Comparison of ENCODE assay signal across 15 cellular contexts in genomic region chr20:52340036-52340634, GRCh38.
DNase-seq lines count a peak whose midpoint lies in the region; ATAC-seq and TF ChIP-seq lines count a peak whose summit lies in the region.
"Had no signal": no experiment of that assay in that cellular context is flagged by ENCODE, and none has a peak within 500 bp of the region (broad histone marks: within the 10 kb centered on the region; RNA-seq: fewer than 3 reads in every experiment).

No MANE protein-coding gene starts in this region.

- H2AFZ ChIP-seq in OCI-LY7 (ENCODE audit: low read length) = peak overlapping the region; percentile 14; the same call in 1 of the 2 replicates
- no peak overlapping the region for H2AFZ ChIP-seq in osteoblast (ENCODE audit: low read length)

- H3K79me2 ChIP-seq in OCI-LY7 (ENCODE audit: insufficient read depth, low read depth, low read length) (no peaks in the 10 kb centered on the region), osteoblast (ENCODE audit: insufficient read depth, low read length) (no peaks in the 10 kb centered on the region)

- DNase-seq in BE2C (peak; percentile 41), HS-27A (ENCODE audit: low read depth) (peak; percentile 55), OCI-LY7 (ENCODE audit: low spot score) (no peak), osteoblast (ENCODE audit: insufficient read length, low spot score, missing footprints) (no peak), GM10248 (ENCODE audit: extremely low spot score) (no peak), NCI-H226 (no peak)
- DNase-seq in activated naive CD4-positive, alpha-beta T cell treated with anti-CD3 and anti-CD28 coated beads, Interleukin-2, amount 50 U/mL, for 72 hours (ENCODE audit: low spot score in 2 of 2) = no peak
- DNase-seq: activated CD4-positive, alpha-beta memory T cell treated with anti-CD3 and anti-CD28 coated beads, Interleukin-2, amount 10 ng/mL, durations not matched to agents 7 days and 5 days; activated naive CD8-positive, alpha-beta T cell treated with anti-CD3 and anti-CD28 coated beads, Interleukin-2, amount 10 ng/mL, durations not matched to agents 7 days and 5 days; heart left ventricle; NCI-H345; psoas muscle had no signal

- peaks cover 0 to 10% of the 10 kb centered on the region in 2 donors for H3K9me3 Mint-ChIP-seq in activated naive CD4-positive, alpha-beta T cell treated with anti-CD3 and anti-CD28 coated beads, Interleukin-2, amount 50 U/mL, for 72 hours
- H3K9me3 Mint-ChIP-seq: activated CD4-positive, alpha-beta memory T cell treated with anti-CD3 and anti-CD28 coated beads, Interleukin-2, amount 10 ng/mL, durations not matched to agents 7 days and 5 days; dendritic cell treated with granulocyte-macrophage colony-stimulating factor and Interleukin-4, amounts not matched to agents 40 ng/mL and 50 ng/mL, for 4 days had no signal

- no peak overlapping the region for H3K27ac Mint-ChIP-seq in activated naive CD4-positive, alpha-beta T cell treated with anti-CD3 and anti-CD28 coated beads, Interleukin-2, amount 50 U/mL, for 72 hours
- H3K27ac Mint-ChIP-seq: activated CD4-positive, alpha-beta memory T cell treated with anti-CD3 and anti-CD28 coated beads, Interleukin-2, amount 10 ng/mL, durations not matched to agents 7 days and 5 days; activated naive CD8-positive, alpha-beta T cell treated with anti-CD3 and anti-CD28 coated beads, Interleukin-2, amount 10 ng/mL, durations not matched to agents 7 days and 5 days; dendritic cell treated with granulocyte-macrophage colony-stimulating factor and Interleukin-4, amounts not matched to agents 40 ng/mL and 50 ng/mL, for 4 days; memory B cell had no signal

- CTCF ChIA-PET in OCI-LY7 (lab: Charles Lee; ENCODE audit: unreplicated experiment) (no interaction called here), GM10248 (lab: Yijun Ruan, JAX) (no interaction called here)

- H3K4me3 ChIP-seq in BE2C (ENCODE audit: low read depth, low read length) (peak overlapping the region; percentile 9), OCI-LY7 (ENCODE audit: low read depth, low read length, poor library complexity, severe bottlenecking) (peak overlapping the region; percentile 23), osteoblast (ENCODE audit: insufficient read depth, low read length) (no peak overlapping the region)
- H3K4me3 ChIP-seq: heart left ventricle, psoas muscle had no signal

- H3K27me3 ChIP-seq in BE2C (no peaks in the 10 kb centered on the region), osteoblast (ENCODE audit: insufficient read depth, low read length) (no peaks in the 10 kb centered on the region)

- BruUV-seq in OCI-LY7 (replicated peaks; lab: Mats Ljungman, UMichigan) = no TSS peak

- POLR2A ChIA-PET in OCI-LY7 (lab: Charles Lee) = no interaction called here
- POLR2A ChIA-PET in GM10248 (lab: Yijun Ruan, JAX) = no interaction called here

- ATAC-seq in esophagus mucosa = peak; percentile 45
- ATAC-seq in activated naive CD4-positive, alpha-beta T cell treated with anti-CD3 and anti-CD28 coated beads, Interleukin-2, amount 50 U/mL, for 72 hours = no peak
- ATAC-seq: heart left ventricle, psoas muscle had no signal

- H3K4me2 ChIP-seq in OCI-LY7 (ENCODE audit: low read length) = no peak overlapping the region
- no peak overlapping the region for H3K4me2 ChIP-seq in osteoblast (ENCODE audit: insufficient read depth, low read length)

- TF ChIP-seq CTCF in BE2C (IDR thresholded peaks at IDR 0.05; ENCODE audit: low read depth, low read length) = no peak
- no peak for TF ChIP-seq CTCF in OCI-LY7 (conservative IDR thresholded peaks at IDR 0.05; ENCODE audit: low read length)
- no peak for TF ChIP-seq CTCF in osteoblast (IDR thresholded peaks at IDR 0.05; ENCODE audit: extremely low read depth, low read depth, low read length)
- no peak for TF ChIP-seq CTCF in GM10248 (IDR thresholded peaks at IDR 0.05; ENCODE audit: control extremely low read depth, extremely low read depth, low read depth, missing control alignments)

- H3K9me3 ChIP-seq in BE2C (no peaks in the 10 kb centered on the region), OCI-LY7 (ENCODE audit: low read length) (no peaks in the 10 kb centered on the region), osteoblast (ENCODE audit: low read depth, low read length) (no peaks in the 10 kb centered on the region)
- H3K9me3 ChIP-seq: heart left ventricle, psoas muscle had no signal

- H3K4me1 ChIP-seq in BE2C (peaks cover 13% of the 10 kb centered on the region), OCI-LY7 (ENCODE audit: insufficient read depth, low read length, poor library complexity, severe bottlenecking) (no peaks in the 10 kb centered on the region), osteoblast (ENCODE audit: insufficient read depth, low read length) (no peaks in the 10 kb centered on the region)
- H3K4me1 ChIP-seq: heart left ventricle, psoas muscle had no signal

- H4K20me1 ChIP-seq in OCI-LY7 (ENCODE audit: insufficient read depth, low read length) (no peaks in the 10 kb centered on the region), osteoblast (ENCODE audit: insufficient read depth, low read length) (no peaks in the 10 kb centered on the region)

- no peaks in the 10 kb centered on the region for H3K9me2 ChIP-seq in OCI-LY7 (ENCODE audit: insufficient read depth, low read length)

- intact Hi-C loops in OCI-LY7 (cut with micrococcal nuclease; ENCODE audit: unreplicated experiment) = no loop called here

- H3K36me3 ChIP-seq in BE2C (no peaks in the 10 kb centered on the region), OCI-LY7 (ENCODE audit: insufficient read depth, low read length) (no peaks in the 10 kb centered on the region), osteoblast (ENCODE audit: insufficient read depth, low read length) (no peaks in the 10 kb centered on the region)
- H3K36me3 ChIP-seq: heart left ventricle had no signal

- H3K27ac ChIP-seq in OCI-LY7 (ENCODE audit: low read depth, low read length, poor library complexity, severe bottlenecking) = no peak overlapping the region
- H3K27ac ChIP-seq in osteoblast (ENCODE audit: low read depth, low read length) = no peak overlapping the region
- H3K27ac ChIP-seq: heart left ventricle, psoas muscle had no signal

- H3K36me3 Mint-ChIP-seq in activated naive CD4-positive, alpha-beta T cell treated with anti-CD3 and anti-CD28 coated beads, Interleukin-2, amount 50 U/mL, for 72 hours = no peaks in the 10 kb centered on the region
- H3K36me3 Mint-ChIP-seq: activated naive CD8-positive, alpha-beta T cell treated with anti-CD3 and anti-CD28 coated beads, Interleukin-2, amount 10 ng/mL, durations not matched to agents 7 days and 5 days had no signal

Comparison
In these comparisons a context has a peak if more than half of its experiments do, and no peak if none do; other contexts are left out.
1. DNase-seq: peak in BE2C (single experiment) and HS-27A (single experiment); none in OCI-LY7 (single experiment), osteoblast (single experiment), GM10248 (single experiment), activated naive CD4-positive, alpha-beta T cell treated with anti-CD3 and anti-CD28 coated beads, Interleukin-2, amount 50 U/mL, for 72 hours (0 of 2) and NCI-H226 (single experiment).